8 cellular contexts compared by ENCODE assay signal in the genomic region with DNA sequence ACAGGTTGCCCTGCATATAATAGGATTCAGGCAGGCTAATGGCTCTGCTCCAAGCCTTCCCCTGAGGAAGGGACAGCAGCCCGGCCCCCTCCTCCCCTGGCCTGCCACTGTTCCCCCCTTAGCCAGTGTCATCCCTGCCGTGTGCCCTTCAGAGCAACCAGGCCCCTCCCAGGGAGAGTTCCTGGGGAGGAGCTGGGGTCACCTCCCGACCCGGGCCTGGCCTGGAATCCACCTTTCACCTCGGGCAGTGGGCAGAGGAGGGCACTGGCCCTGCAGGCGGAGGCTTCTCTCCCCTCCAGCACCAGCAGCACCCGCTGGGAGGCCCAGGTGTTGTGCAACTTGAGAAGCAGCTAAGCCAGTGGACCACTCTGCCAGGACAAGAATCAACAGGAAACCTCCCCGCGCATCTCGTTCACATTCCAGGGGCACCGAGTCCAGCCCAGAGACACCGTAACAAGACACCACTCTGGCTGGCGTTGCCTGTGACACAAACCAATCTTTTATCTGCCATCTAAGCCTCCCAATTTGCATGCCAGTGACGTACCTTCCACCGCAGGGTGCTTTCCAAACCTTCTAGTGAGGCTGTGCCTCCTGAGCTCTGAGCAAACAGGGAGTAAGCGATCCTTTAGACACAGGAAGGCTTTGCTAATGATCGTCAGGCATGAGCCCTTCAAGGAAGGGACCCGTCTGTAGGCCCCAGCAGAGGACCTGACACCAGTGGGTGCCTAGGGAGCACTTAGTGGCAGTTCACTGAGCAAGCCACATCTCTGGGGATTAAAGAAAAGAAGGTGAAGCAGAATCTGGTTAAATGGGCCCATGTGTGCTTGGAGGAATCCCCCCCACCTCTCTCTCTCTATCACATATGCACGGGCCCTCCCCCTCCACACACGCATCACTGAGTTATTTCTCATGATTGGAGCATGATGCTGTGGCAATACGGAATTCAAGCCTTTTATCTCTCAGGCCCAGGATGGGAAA.
DNase-seq lines count a peak whose midpoint lies in the region; TF ChIP-seq lines count a peak whose summit lies in the region.

No MANE protein-coding gene starts in this region.

- TF ChIP-seq POLR2A in NB4 (IDR thresholded peaks at IDR 0.05; ENCODE audit: extremely low read depth, insufficient read length) = no peak

- H3K4me3 ChIP-seq in GM12865 (ENCODE audit: low read depth, low read length) (no peak overlapping the region), H7 (ENCODE audit: insufficient read depth, low read depth, low read length) (no peak overlapping the region), NB4 (ENCODE audit: low read depth, low read length) (no peak overlapping the region), epithelial cell of esophagus (ENCODE audit: low read length) (no peak overlapping the region), parathyroid adenoma (ENCODE audit: low read depth, low read length) (no peak overlapping the region)

- H3K27me3 ChIP-seq in H7 (ENCODE audit: control insufficient read depth, insufficient read depth, low read length) = no peaks in the 10 kb centered on the region
- no peaks in the 10 kb centered on the region for H3K27me3 ChIP-seq in parathyroid adenoma (ENCODE audit: control insufficient read depth, insufficient read depth, low read length)

- H3K27ac ChIP-seq in parathyroid adenoma = peak overlapping the region; percentile 83

- H3K9me3 Mint-ChIP-seq in T-helper 2 cell treated with Interferon-gamma antibody and Interleukin-4, amounts not matched to agents 5 μg/mL and 100 μg/mL, for 36 hours = peaks cover 5% of the 10 kb centered on the region

- H3K4me1 ChIP-seq in parathyroid adenoma = peaks cover 32% of the 10 kb centered on the region

- no peak for TF ChIP-seq CTCF in GM12865 (IDR thresholded peaks at IDR 0.05; ENCODE audit: insufficient read depth, low read depth, low read length, missing control alignments)
- TF ChIP-seq CTCF in NB4 (IDR thresholded peaks at IDR 0.05; ENCODE audit: low read depth, low read length) = no peak
- no peak for TF ChIP-seq CTCF in epithelial cell of esophagus (IDR thresholded peaks at IDR 0.05; ENCODE audit: insufficient read depth, low read depth, low read length, missing control alignments)
- no peak for TF ChIP-seq CTCF in parathyroid adenoma (IDR thresholded peaks at IDR 0.05)

- peaks cover 8% of the 10 kb centered on the region for H3K27me3 Mint-ChIP-seq in T-helper 2 cell treated with Interferon-gamma antibody and Interleukin-4, amounts not matched to agents 5 μg/mL and 100 μg/mL, for 36 hours (ENCODE audit: low read depth)

- no peaks in the 10 kb centered on the region for H3K36me3 Mint-ChIP-seq in T-helper 2 cell treated with Interferon-gamma antibody and Interleukin-4, amounts not matched to agents 5 μg/mL and 100 μg/mL, for 36 hours (ENCODE audit: low read depth)

- H3K36me3 ChIP-seq in H7 (replicated peaks; ENCODE audit: control insufficient read depth, insufficient read depth, low read length) (no peaks in the 10 kb centered on the region), parathyroid adenoma (ENCODE audit: control insufficient read depth, insufficient read depth, low read length) (no peaks in the 10 kb centered on the region)

- H3K9ac ChIP-seq in parathyroid adenoma = no peak overlapping the region

- DNase-seq in GM12865 (ENCODE audit: low read depth) (peak; percentile 91), H7 (peak; percentile 90), NB4 (ENCODE audit: low read depth) (peak; percentile 78), epithelial cell of esophagus (ENCODE audit: low read depth) (peak; percentile 100), NOMO-1 treated with DMSO at 0.1 percent for 48 hours (lab: John Stamatoyannopoulos, UW; ENCODE audit: unreplicated experiment) (no peak), 8988T (no peak)
- peak; percentile 15 for DNase-seq in T-helper 2 cell treated with Interferon-gamma antibody and Interleukin-4, amounts not matched to agents 5 μg/mL and 100 μg/mL, for 36 hours (ENCODE audit: low spot score)

- H3K79me2 ChIP-seq in parathyroid adenoma = no peaks in the 10 kb centered on the region

- H3K4me3 Mint-ChIP-seq in T-helper 2 cell treated with Interferon-gamma antibody and Interleukin-4, amounts not matched to agents 5 μg/mL and 100 μg/mL, for 36 hours = no peak overlapping the region

- H3K4me1 Mint-ChIP-seq in T-helper 2 cell treated with Interferon-gamma antibody and Interleukin-4, amounts not matched to agents 5 μg/mL and 100 μg/mL, for 36 hours (ENCODE audit: low read depth) = no peaks in the 10 kb centered on the region

- no peak overlapping the region for H3K4me2 ChIP-seq in parathyroid adenoma (ENCODE audit: low read length)

- H3K27ac Mint-ChIP-seq in T-helper 2 cell treated with Interferon-gamma antibody and Interleukin-4, amounts not matched to agents 5 μg/mL and 100 μg/mL, for 36 hours = no peak overlapping the region

- H2AFZ ChIP-seq in parathyroid adenoma = peak overlapping the region; percentile 54

- H3K9me3 ChIP-seq in parathyroid adenoma (ENCODE audit: control insufficient read depth, low read length) = no peaks in the 10 kb centered on the region

Comparison
In these comparisons a context has a peak if more than half of its experiments do, and no peak if none do; other contexts are left out.
1. DNase-seq: peak in GM12865 (single experiment), H7 (single experiment), NB4 (single experiment), T-helper 2 cell treated with Interferon-gamma antibody and Interleukin-4, amounts not matched to agents 5 μg/mL and 100 μg/mL, for 36 hours (single experiment) and epithelial cell of esophagus (single experiment); none in NOMO-1 treated with DMSO at 0.1 percent for 48 hours (single experiment) and 8988T (single experiment).